8 cellular contexts compared by ENCODE assay signal in genomic region chr18:48934400-48934707, GRCh38. TPM values are rescaled to one million over a fixed set of nuclear protein-coding genes. Genes with fewer than 3 reads are reported as not detected.
A peak's percentile ranks its signal among the peaks of the same experiment; 100 is the strongest.
DNase-seq lines count a peak whose midpoint lies in the region; ATAC-seq and TF ChIP-seq lines count a peak whose summit lies in the region.

No MANE protein-coding gene starts in this region.

- no peak for TF ChIP-seq POLR2A in NB4 (IDR thresholded peaks at IDR 0.05; ENCODE audit: extremely low read depth, insufficient read length)

- H3K36me3 Mint-ChIP-seq in naive thymus-derived CD4-positive, alpha-beta T cell = peaks cover 0 to 24% (median 0%) of the 10 kb centered on the region in 5 donors

- intact Hi-C loops in naive thymus-derived CD4-positive, alpha-beta T cell (cut with micrococcal nuclease) = loop anchor here in 1 of 2 donors (1.0 kb wide), 1 partner anchor 9 kb away; no protein-coding TSS in a partner anchor

- peak overlapping the region in 5 of 9 donors; percentile 13 to 87 (median 67) for H3K27ac Mint-ChIP-seq in naive thymus-derived CD4-positive, alpha-beta T cell

- no peaks in the 10 kb centered on the region for H3K36me3 ChIP-seq in naive thymus-derived CD4-positive, alpha-beta T cell (ENCODE audit: control insufficient read depth in 2 of 3, insufficient read depth in 3 of 3, low read length in 3 of 3)

- H3K4me3 Mint-ChIP-seq in naive thymus-derived CD4-positive, alpha-beta T cell = peak overlapping the region; percentile 38 to 76 (median 64)

- no peaks in the 10 kb centered on the region for H3K27me3 ChIP-seq in naive thymus-derived CD4-positive, alpha-beta T cell (ENCODE audit: control insufficient read depth in 2 of 2, insufficient read depth in 2 of 2, low read length in 2 of 2)

- POLR2A ChIA-PET in naive thymus-derived CD4-positive, alpha-beta T cell (lab: Charles Lee) = interaction anchor here (0.6 to 1.3 kb wide), 3 partner anchors 11 to 83 kb away, joined by 3 to 6 read pairs (median 4); no protein-coding TSS in a partner anchor

- peaks cover 54 to 72% of the 10 kb centered on the region in 2 donors for H3K4me1 ChIP-seq in naive thymus-derived CD4-positive, alpha-beta T cell (ENCODE audit: control insufficient read depth in 2 of 2, insufficient read depth in 2 of 2, low read length in 2 of 2)

- H3K9me3 Mint-ChIP-seq in naive thymus-derived CD4-positive, alpha-beta T cell = no peaks in the 10 kb centered on the region

- no peak for TF ChIP-seq CTCF in NB4 (IDR thresholded peaks at IDR 0.05; ENCODE audit: low read depth, low read length)

- no peak for ATAC-seq in naive thymus-derived CD4-positive, alpha-beta T cell
- no peak for ATAC-seq in GM19452 (IDR thresholded peaks at IDR 0.05; ENCODE audit: unreplicated experiment)

- peak overlapping the region; percentile 95 for H3K27ac ChIP-seq in caudate nucleus (ENCODE audit: low read depth, low read length)
- no peak overlapping the region for H3K27ac ChIP-seq in naive thymus-derived CD4-positive, alpha-beta T cell (ENCODE audit: low read depth, low read length)

- no peaks in the 10 kb centered on the region for H3K27me3 Mint-ChIP-seq in naive thymus-derived CD4-positive, alpha-beta T cell

- H3K9me3 ChIP-seq in naive thymus-derived CD4-positive, alpha-beta T cell (ENCODE audit: control insufficient read depth in 2 of 3, low read length in 3 of 3) = no peaks in the 10 kb centered on the region

- DNase-seq in CD1c-positive myeloid dendritic cell (ENCODE audit: extremely low spot score) = peak; percentile 56
- DNase-seq in NB4 (ENCODE audit: low read depth) = no peak
- DNase-seq in caudate nucleus (lab: John Stamatoyannopoulos, UW) = no peak
- no peak for DNase-seq in naive thymus-derived CD4-positive, alpha-beta T cell
- DNase-seq in Ammon's horn (ENCODE audit: low spot score) = no peak
- no peak for DNase-seq in hippocampal formation (lab: John Stamatoyannopoulos, UW)
- no peak for DNase-seq in COR-L47 (lab: John Stamatoyannopoulos, UW)

- H3K4me1 Mint-ChIP-seq in naive thymus-derived CD4-positive, alpha-beta T cell = peaks cover 62 to 98% (median 93%) of the 10 kb centered on the region in 7 donors

- peak overlapping the region; percentile 27 for H3K4me3 ChIP-seq in NB4 (ENCODE audit: low read depth, low read length)
- H3K4me3 ChIP-seq in naive thymus-derived CD4-positive, alpha-beta T cell (ENCODE audit: low read length) = no peak overlapping the region

- CTCF ChIA-PET in naive thymus-derived CD4-positive, alpha-beta T cell (lab: Charles Lee) = interaction anchor here (0.6 kb wide), 1 partner anchor 9 kb away, joined by 3 read pairs; no protein-coding TSS in a partner anchor

RNA-seq across cellular contexts. Expression of gene SMAD7, which starts 16.4 kb away (rescaled TPM):
- 10 to 100 TPM; 21.2 to 79.4 (median 30.1) TPM for total RNA-seq in naive thymus-derived CD4-positive, alpha-beta T cell
- 1 to 10 TPM; 5.3 to 6.5 TPM for polyA plus RNA-seq in naive thymus-derived CD4-positive, alpha-beta T cell
